Comparison of ENCODE assay signal across 1 cellular context in the genomic region with DNA sequence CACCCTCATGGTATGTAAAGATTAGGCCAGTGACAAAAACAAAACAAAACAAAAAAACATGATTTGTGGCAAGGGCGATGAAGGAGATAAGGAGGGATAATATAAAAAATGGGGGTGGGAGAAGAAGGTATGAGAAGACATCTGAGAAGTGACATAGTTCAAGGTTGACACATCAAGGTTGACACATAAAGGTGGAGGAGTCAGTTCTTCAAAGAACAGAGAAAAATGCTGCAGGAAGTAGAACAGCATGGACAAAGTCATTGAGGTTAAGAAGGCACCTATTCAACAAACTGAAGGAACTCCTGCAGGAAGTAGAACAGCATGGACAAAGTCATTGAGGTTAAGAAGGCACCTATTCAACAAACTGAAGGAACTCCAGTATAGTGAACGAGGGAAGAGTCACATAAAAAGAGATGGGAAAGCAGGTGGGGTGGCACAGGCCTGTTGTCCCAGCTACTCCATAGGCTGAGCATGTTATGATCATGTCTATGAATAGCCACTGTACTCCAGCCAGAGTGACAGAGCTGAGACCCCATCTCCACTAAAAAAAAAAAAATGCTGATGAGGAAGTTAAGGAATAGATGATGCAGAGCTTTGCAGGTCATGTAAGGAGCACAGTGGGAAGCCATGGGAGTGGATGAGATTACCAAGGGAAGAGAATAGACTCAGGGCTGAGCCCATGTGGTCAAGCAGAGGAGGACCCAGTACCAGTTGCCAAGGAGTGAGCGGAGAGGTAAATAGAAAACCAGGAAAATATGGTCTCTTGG.
TF ChIP-seq lines count a peak whose summit lies in the region.

No MANE protein-coding gene starts in this region.

TF ChIP-seq in WTC11, 78 proteins besides CTCF, POLR2A, EP300 and RAD21 (continued from another document):
- TF ChIP-seq, protein P1, sequence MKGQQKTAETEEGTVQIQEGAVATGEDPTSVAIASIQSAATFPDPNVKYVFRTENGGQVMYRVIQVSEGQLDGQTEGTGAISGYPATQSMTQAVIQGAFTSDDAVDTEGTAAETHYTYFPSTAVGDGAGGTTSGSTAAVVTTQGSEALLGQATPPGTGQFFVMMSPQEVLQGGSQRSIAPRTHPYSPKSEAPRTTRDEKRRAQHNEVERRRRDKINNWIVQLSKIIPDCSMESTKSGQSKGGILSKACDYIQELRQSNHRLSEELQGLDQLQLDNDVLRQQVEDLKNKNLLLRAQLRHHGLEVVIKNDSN (CRISPR knock-in tag; IDR thresholded peaks at IDR 0.05), result no peak
